ENCODE assay signal across 8 cellular contexts in genomic region chr17:62149961-62150360, GRCh38.
"Had no signal": no experiment of that assay in that cellular context is flagged by ENCODE, and none has a peak within 500 bp of the region (broad histone marks: within the 10 kb centered on the region; RNA-seq: fewer than 3 reads in every experiment).

No MANE protein-coding gene starts in this region.

- H3K36me3 ChIP-seq: HAP-1 had no signal

- H3K4me1 ChIP-seq: HAP-1 had no signal

- H3K27ac ChIP-seq: GM23248 had no signal

- H3K9me3 Mint-ChIP-seq: HFFc6 had no signal

- H3K4me3 Mint-ChIP-seq: HFFc6 had no signal

- H3K9me3 ChIP-seq: HAP-1 had no signal

- ATAC-seq: HCT116 had no signal

- H3K9ac ChIP-seq: GM23248 had no signal

- DNase-seq: GM23248, GOT3, H7, HFFc6, IMR-90, KBM-7 had no signal

- H3K4me3 ChIP-seq: GM23248, HAP-1 had no signal

- H3K27ac Mint-ChIP-seq: HFFc6 had no signal
